ENCODE assay signal across 28 cellular contexts in genomic region chr3:178960918-178961317, GRCh38.
"Had no signal": no experiment of that assay in that cellular context is flagged by ENCODE, and none has a peak within 500 bp of the region (broad histone marks: within the 10 kb centered on the region; RNA-seq: fewer than 3 reads in every experiment).

No MANE protein-coding gene starts in this region.

- H3K27me3 ChIP-seq: adrenal gland, body of pancreas, esophagus squamous epithelium, gastroesophageal sphincter, heart right ventricle had no signal

- H3K27ac ChIP-seq: adrenal gland, body of pancreas, esophagus squamous epithelium, gastroesophageal sphincter, heart right ventricle had no signal

- H3K4me1 ChIP-seq: body of pancreas had no signal

- ATAC-seq: activated CD4-positive, alpha-beta T cell treated with anti-CD3 and anti-CD28 coated beads for 36 hours; activated CD8-positive, alpha-beta memory T cell treated with anti-CD3 and anti-CD28 coated beads, Interleukin-2, amount 10 ng/mL, durations not matched to agents 7 days and 5 days; activated CD8-positive, alpha-beta T cell treated with anti-CD3 and anti-CD28 coated beads, Interleukin-2, amount 10 ng/mL, durations not matched to agents 7 days and 5 days; activated naive CD8-positive, alpha-beta T cell treated with anti-CD3 and anti-CD28 coated beads, Interleukin-2, amount 50 U/mL, for 24 hours; body of pancreas; effector memory CD8-positive, alpha-beta T cell; gastroesophageal sphincter; heart right ventricle had no signal

- H3K9me3 ChIP-seq: adrenal gland, body of pancreas, esophagus squamous epithelium, gastroesophageal sphincter, heart right ventricle had no signal

- FAIRE-seq: colon had no signal

- H3K36me3 ChIP-seq: adrenal gland, esophagus squamous epithelium, gastroesophageal sphincter, heart right ventricle had no signal

- DNase-seq: activated CD4-positive, alpha-beta memory T cell treated with anti-CD3 and anti-CD28 coated beads for 36 hours; activated CD4-positive, alpha-beta T cell treated with anti-CD3 and anti-CD28 coated beads for 36 hours; activated CD4-positive, alpha-beta T cell treated with anti-CD3 and anti-CD28 coated beads, Interleukin-2, amount 10 ng/mL, durations not matched to agents 24 days and 14 days; activated CD4-positive, CD25-positive, alpha-beta regulatory T cell; activated CD4-positive, CD25-positive, alpha-beta regulatory T cell treated with anti-CD3 and anti-CD28 coated beads, Interleukin-2, amount 50 U/mL, for 72 hours; activated CD8-positive, alpha-beta memory T cell treated with anti-CD3 and anti-CD28 coated beads, Interleukin-2, amount 10 ng/mL, durations not matched to agents 7 days and 5 days; activated CD8-positive, alpha-beta memory T cell treated with anti-CD3 and anti-CD28 coated beads, Interleukin-2, amount 50 U/mL, for 4 hours; activated CD8-positive, alpha-beta T cell treated with anti-CD3 and anti-CD28 coated beads, Interleukin-2, amount 10 ng/mL, durations not matched to agents 7 days and 5 days; activated effector memory CD4-positive, alpha-beta T cell treated with anti-CD3 and anti-CD28 coated beads, Interleukin-2, amount 50 U/mL, for 16 hours; activated naive CD4-positive, alpha-beta T cell treated with anti-CD3 and anti-CD28 coated beads for 36 hours; activated naive CD8-positive, alpha-beta T cell treated with anti-CD3 and anti-CD28 coated beads for 36 hours; activated naive CD8-positive, alpha-beta T cell treated with anti-CD3 and anti-CD28 coated beads, Interleukin-2, amount 50 U/mL, for 24 hours; activated T-cell treated with anti-CD3 and anti-CD28 coated beads, Interleukin-2, amount 50 U/mL, for 1 hour; activated T-cell treated with anti-CD3 and anti-CD28 coated beads, Interleukin-2, amount 50 U/mL, for 48 hours; amygdala; aorta; body of pancreas; caudate nucleus; cortex of kidney; dermis blood vessel endothelial cell; effector CD4-positive, alpha-beta T cell; effector memory CD8-positive, alpha-beta T cell; esophagus squamous epithelium; heart right ventricle; T-helper 2 cell had no signal

- H3K4me3 ChIP-seq: adrenal gland, body of pancreas, esophagus squamous epithelium, gastroesophageal sphincter, heart right ventricle had no signal
